In genomic region chr2:216194561-216194960, GRCh38 we compare ENCODE assay signal across 19 cellular contexts.
DNase-seq lines count a peak whose midpoint lies in the region; ATAC-seq and TF ChIP-seq lines count a peak whose summit lies in the region.
"Had no signal": no experiment of that assay in that cellular context is flagged by ENCODE, and none has a peak within 500 bp of the region (broad histone marks: within the 10 kb centered on the region; RNA-seq: fewer than 3 reads in every experiment).

No MANE protein-coding gene starts in this region.

- H3K9me3 Mint-ChIP-seq in activated naive CD4-positive, alpha-beta T cell treated with anti-CD3 and anti-CD28 coated beads, Interleukin-2, amount 50 U/mL, for 72 hours = peaks cover 0 to 6% of the 10 kb centered on the region in 2 donors
- H3K9me3 Mint-ChIP-seq in activated naive CD4-positive, alpha-beta T cell treated with anti-CD3 and anti-CD28 coated beads, Interleukin-2, amount 10 ng/mL, durations not matched to agents 7 days and 5 days = no peaks in the 10 kb centered on the region
- no peaks in the 10 kb centered on the region for H3K9me3 Mint-ChIP-seq in stimulated activated naive CD8-positive, alpha-beta T cell treated with anti-CD3 and anti-CD28 coated beads, Interleukin-15, amount 100 ng/mL, for 72 hours
- H3K9me3 Mint-ChIP-seq: CD8-positive, alpha-beta memory T cell; GM23338; T-cell had no signal

- H3K27ac Mint-ChIP-seq in activated naive CD4-positive, alpha-beta T cell treated with anti-CD3 and anti-CD28 coated beads, Interleukin-2, amount 50 U/mL, for 72 hours = peak overlapping the region; percentile 78 to 99
- no peak overlapping the region for H3K27ac Mint-ChIP-seq in activated naive CD4-positive, alpha-beta T cell treated with anti-CD3 and anti-CD28 coated beads, Interleukin-2, amount 10 ng/mL, durations not matched to agents 7 days and 5 days
- peak overlapping the region; percentile 79 for H3K27ac Mint-ChIP-seq in T-helper 17 cell
- H3K27ac Mint-ChIP-seq in stimulated activated naive CD8-positive, alpha-beta T cell treated with anti-CD3 and anti-CD28 coated beads, Interleukin-15, amount 100 ng/mL, for 72 hours = peak overlapping the region; percentile 89 to 97

- H3K4me1 ChIP-seq in mammary epithelial cell (ENCODE audit: insufficient read depth, low read length) = peaks cover 14% of the 10 kb centered on the region
- H3K4me1 ChIP-seq: ascending aorta had no signal

- H3K9me3 ChIP-seq in T-helper 17 cell (ENCODE audit: control insufficient read depth, low read length, poor library complexity, severe bottlenecking) (no peaks in the 10 kb centered on the region), mammary epithelial cell (replicated peaks; ENCODE audit: insufficient read depth, low read length) (no peaks in the 10 kb centered on the region)
- H3K9me3 ChIP-seq: ascending aorta, MG63, testis had no signal

- 91% methylated on average over 4 of the region's 4 CpGs for WGBS in mammary epithelial cell (ENCODE audit: low coverage, missing lambda C conversion rate)

- peaks cover 43 to 68% of the 10 kb centered on the region in 2 donors for H3K36me3 Mint-ChIP-seq in activated naive CD4-positive, alpha-beta T cell treated with anti-CD3 and anti-CD28 coated beads, Interleukin-2, amount 50 U/mL, for 72 hours
- peaks cover 72% of the 10 kb centered on the region for H3K36me3 Mint-ChIP-seq in activated naive CD4-positive, alpha-beta T cell treated with anti-CD3 and anti-CD28 coated beads, Interleukin-2, amount 10 ng/mL, durations not matched to agents 7 days and 5 days
- peaks cover 9% of the 10 kb centered on the region for H3K36me3 Mint-ChIP-seq in T-helper 17 cell (ENCODE audit: low read depth)

- peaks cover 18% of the 10 kb centered on the region for H3K4me1 Mint-ChIP-seq in activated naive CD4-positive, alpha-beta T cell treated with anti-CD3 and anti-CD28 coated beads, Interleukin-2, amount 10 ng/mL, durations not matched to agents 7 days and 5 days
- peaks cover 10% of the 10 kb centered on the region for H3K4me1 Mint-ChIP-seq in T-helper 17 cell
- peaks cover 65% of the 10 kb centered on the region for H3K4me1 Mint-ChIP-seq in stimulated activated naive CD8-positive, alpha-beta T cell treated with anti-CD3 and anti-CD28 coated beads, Interleukin-15, amount 100 ng/mL, for 72 hours

- H3K4me3 Mint-ChIP-seq in activated naive CD4-positive, alpha-beta T cell treated with anti-CD3 and anti-CD28 coated beads, Interleukin-2, amount 10 ng/mL, durations not matched to agents 7 days and 5 days = no peak overlapping the region
- no peak overlapping the region for H3K4me3 Mint-ChIP-seq in T-helper 17 cell
- peak overlapping the region; percentile 29 to 72 for H3K4me3 Mint-ChIP-seq in stimulated activated naive CD8-positive, alpha-beta T cell treated with anti-CD3 and anti-CD28 coated beads, Interleukin-15, amount 100 ng/mL, for 72 hours
- H3K4me3 Mint-ChIP-seq: CD8-positive, alpha-beta memory T cell; GM23338; T-cell had no signal

- peaks cover 39% of the 10 kb centered on the region for H3K36me3 ChIP-seq in mammary epithelial cell (ENCODE audit: insufficient read depth, low read length)

- H3K4me2 ChIP-seq in mammary epithelial cell (ENCODE audit: insufficient read depth, low read depth, low read length) = no peak overlapping the region
- H3K4me2 ChIP-seq: GM23338 had no signal

- H3K27me3 ChIP-seq in mammary epithelial cell (ENCODE audit: insufficient read depth, low read length) = no peaks in the 10 kb centered on the region
- H3K27me3 ChIP-seq: ascending aorta, MG63, testis had no signal

- dilution Hi-C loops in mammary epithelial cell (cut with HindIII; ENCODE audit: low sequenced_read_pairs) = no loop called here

- H3K27me3 Mint-ChIP-seq in activated naive CD4-positive, alpha-beta T cell treated with anti-CD3 and anti-CD28 coated beads, Interleukin-2, amount 10 ng/mL, durations not matched to agents 7 days and 5 days = no peaks in the 10 kb centered on the region
- no peaks in the 10 kb centered on the region for H3K27me3 Mint-ChIP-seq in T-helper 17 cell
- no peaks in the 10 kb centered on the region for H3K27me3 Mint-ChIP-seq in stimulated activated naive CD8-positive, alpha-beta T cell treated with anti-CD3 and anti-CD28 coated beads, Interleukin-15, amount 100 ng/mL, for 72 hours
- H3K27me3 Mint-ChIP-seq: CD8-positive, alpha-beta memory T cell; T-cell had no signal

- no peaks in the 10 kb centered on the region for H4K20me1 ChIP-seq in mammary epithelial cell (ENCODE audit: insufficient read depth, low read length)

- in situ Hi-C loops in mammary epithelial cell (cut with MboI; ENCODE audit: low sequenced_read_pairs in 2 of 2) = loop anchor here in 1 of 2 donors (25.0 kb wide), 1 partner anchor 218 kb away; the partner anchor contains the start of gene SMARCAL1

- no TSS peak for BruUV-seq in mammary epithelial cell (replicated peaks; lab: Mats Ljungman, UMichigan)

- TF ChIP-seq CTCF in mammary epithelial cell (conservative IDR thresholded peaks at IDR 0.05 in 1 of 2, IDR thresholded peaks at IDR 0.05 in 1 of 2; ENCODE audit: extremely low read depth in 1 of 2, insufficient read depth in 1 of 2, low read depth in 1 of 2, low read length in 2 of 2) = no peak

- no peak overlapping the region for H2AFZ ChIP-seq in mammary epithelial cell (ENCODE audit: low read depth, low read length)
- H2AFZ ChIP-seq: GM23338 had no signal

- DNase-seq in activated naive CD4-positive, alpha-beta T cell treated with anti-CD3 and anti-CD28 coated beads, Interleukin-2, amount 50 U/mL, for 72 hours (ENCODE audit: low spot score in 2 of 2) = no peak
- no peak for DNase-seq in activated naive CD4-positive, alpha-beta T cell treated with anti-CD3 and anti-CD28 coated beads, Interleukin-2, amount 10 ng/mL, durations not matched to agents 7 days and 5 days
- DNase-seq in T-helper 17 cell = no peak
- no peak for DNase-seq in mammary epithelial cell
- DNase-seq in stimulated activated naive CD8-positive, alpha-beta T cell treated with anti-CD3 and anti-CD28 coated beads, Interleukin-15, amount 100 ng/mL, for 72 hours = no peak
- no peak for DNase-seq in cortex of kidney (lab: John Stamatoyannopoulos, UW)
- DNase-seq: activated effector memory CD4-positive, alpha-beta T cell treated with anti-CD3 and anti-CD28 coated beads, Interleukin-2, amount 50 U/mL, for 16 hours; CD8-positive, alpha-beta memory T cell; effector CD8-positive, alpha-beta T cell; kidney glomerular epithelial cell; MG63; NCI-H748 treated with DMSO at 0.1 percent for 48 hours; SHP77; stimulated activated CD8-positive, alpha-beta memory T cell treated with anti-CD3 and anti-CD28 coated beads, Interleukin-4, amount 100 ng/mL, for 48 hours; T-cell; testis had no signal

- ATAC-seq in activated naive CD4-positive, alpha-beta T cell treated with anti-CD3 and anti-CD28 coated beads, Interleukin-2, amount 50 U/mL, for 72 hours = no peak
- no peak for ATAC-seq in T-helper 17 cell
- ATAC-seq in stimulated activated naive CD8-positive, alpha-beta T cell treated with anti-CD3 and anti-CD28 coated beads, Interleukin-15, amount 100 ng/mL, for 72 hours = no peak
- ATAC-seq in GM18867 (IDR thresholded peaks at IDR 0.05; ENCODE audit: unreplicated experiment) = no peak
- ATAC-seq: T-cell had no signal

- CTCF ChIA-PET in activated naive CD4-positive, alpha-beta T cell treated with anti-CD3 and anti-CD28 coated beads, Interleukin-2, amount 10 ng/mL, durations not matched to agents 7 days and 5 days (lab: Charles Lee) = interaction anchor here (1.3 kb wide), 1 partner anchor 111 kb away, joined by 3 read pairs; no protein-coding TSS in a partner anchor
- CTCF ChIA-PET in mammary epithelial cell (lab: Charles Lee; ENCODE audit: low non-redundant PET) = no interaction called here

- H3K79me2 ChIP-seq in mammary epithelial cell (ENCODE audit: insufficient read depth, low read length) = peaks cover 33% of the 10 kb centered on the region

- H3K9ac ChIP-seq in mammary epithelial cell (ENCODE audit: insufficient read depth, low read length) = no peak overlapping the region

- no peak overlapping the region for H3K4me3 ChIP-seq in mammary epithelial cell (replicated peaks in 1 of 3; ENCODE audit: insufficient read depth in 1 of 3, low read depth in 2 of 3, low read length in 3 of 3)
- H3K4me3 ChIP-seq: ascending aorta, GM23338, MG63, testis had no signal

- peak overlapping the region; percentile 0 for H3K27ac ChIP-seq in mammary epithelial cell (ENCODE audit: insufficient read depth, low read depth, low read length)
- H3K27ac ChIP-seq: ascending aorta, testis had no signal

- intact Hi-C loops in mammary epithelial cell (cut with micrococcal nuclease) = no loop called here

Comparison
In these comparisons a context has a peak if more than half of its experiments do, and no peak if none do; other contexts are left out.
1. H3K4me3 Mint-ChIP-seq: peak in stimulated activated naive CD8-positive, alpha-beta T cell treated with anti-CD3 and anti-CD28 coated beads, Interleukin-15, amount 100 ng/mL, for 72 hours (2 of 2); none in activated naive CD4-positive, alpha-beta T cell treated with anti-CD3 and anti-CD28 coated beads, Interleukin-2, amount 10 ng/mL, durations not matched to agents 7 days and 5 days (single experiment) and T-helper 17 cell (single experiment).